ENCODE assay signal across 1 cellular context in the genomic region with DNA sequence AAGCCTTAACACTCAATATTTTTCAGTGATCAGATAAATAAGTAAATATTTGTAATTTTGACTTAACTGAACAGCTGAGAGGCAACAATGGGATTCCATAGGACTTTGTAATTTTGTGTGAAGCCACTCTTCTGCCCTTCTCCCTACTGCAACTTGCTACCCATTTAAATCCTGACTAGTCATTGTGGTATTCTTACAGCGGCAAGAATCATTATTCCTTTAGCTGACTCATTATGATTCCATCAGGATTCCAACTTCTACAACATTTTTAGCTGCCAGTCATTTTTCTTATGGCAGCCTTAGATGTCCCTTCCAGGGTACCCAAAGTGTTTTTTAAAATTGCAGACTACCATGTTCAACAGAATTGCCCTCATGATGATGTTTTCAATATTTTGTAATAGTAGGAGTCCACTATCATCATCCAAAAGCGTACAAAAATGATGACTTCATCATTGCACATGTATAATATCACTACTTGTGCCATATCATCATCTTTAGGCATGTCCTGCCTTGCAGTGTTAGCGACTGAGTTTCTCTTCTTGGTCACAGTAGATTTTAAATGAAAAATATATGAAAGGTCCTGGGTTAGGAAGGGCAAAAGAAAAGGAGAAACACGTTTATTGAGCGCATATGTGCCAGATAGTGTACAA.
A peak's percentile ranks its signal among the peaks of the same experiment; 100 is the strongest.
TF ChIP-seq lines count a peak whose summit lies in the region.

No MANE protein-coding gene starts in this region.

TF ChIP-seq in SK-N-SH, 30 proteins besides CTCF, POLR2A, EP300 and RAD21:
- TF ChIP-seq TEAD4 (IDR thresholded peaks at IDR 0.05; ENCODE audit: borderline replicate concordance, insufficient read depth) (no peak), POLR2AphosphoS5 (IDR thresholded peaks at IDR 0.05; ENCODE audit: low read depth, low read length) (peak; percentile 14; the same call in 1 of the 2 replicates), ELF1 (IDR thresholded peaks at IDR 0.05) (no peak), FOXM1 (IDR thresholded peaks at IDR 0.05; ENCODE audit: low read depth) (no peak), NFIC (IDR thresholded peaks at IDR 0.05; ENCODE audit: borderline replicate concordance) (0 out of 2 replicates have a peak, but pooled peaks have one; percentile 8), MEF2A (IDR thresholded peaks at IDR 0.05; ENCODE audit: borderline replicate concordance, low read depth) (no peak), TCF12 (IDR thresholded peaks at IDR 0.05) (peak; percentile 48; the same call in 1 of the 2 replicates), FOSL2 (IDR thresholded peaks at IDR 0.05; ENCODE audit: borderline replicate concordance, low read depth) (peak; percentile 88), TAF1 (IDR thresholded peaks at IDR 0.05; ENCODE audit: borderline replicate concordance, low read depth, low read length) (no peak), SIN3A (IDR thresholded peaks at IDR 0.05; ENCODE audit: borderline replicate concordance, low read depth, low read length) (no peak), EZH2phosphoT487 (IDR thresholded peaks at IDR 0.05; ENCODE audit: borderline replicate concordance, low read depth) (no peak), GABPA (IDR thresholded peaks at IDR 0.05; ENCODE audit: low read depth) (no peak), FOXJ3 (CRISPR knock-in tag; IDR thresholded peaks at IDR 0.05) (no peak), GATA2 (CRISPR knock-in tag; IDR thresholded peaks at IDR 0.05) (no peak), YY1 (IDR thresholded peaks at IDR 0.05; ENCODE audit: low read depth) (no peak), RFX5 (IDR thresholded peaks at IDR 0.05; ENCODE audit: low read length) (no peak), SMC3 (IDR thresholded peaks at IDR 0.05; ENCODE audit: low read depth, low read length) (no peak), JUND (IDR thresholded peaks at IDR 0.05) (peak; percentile 72)
- TF ChIP-seq, protein P1, sequence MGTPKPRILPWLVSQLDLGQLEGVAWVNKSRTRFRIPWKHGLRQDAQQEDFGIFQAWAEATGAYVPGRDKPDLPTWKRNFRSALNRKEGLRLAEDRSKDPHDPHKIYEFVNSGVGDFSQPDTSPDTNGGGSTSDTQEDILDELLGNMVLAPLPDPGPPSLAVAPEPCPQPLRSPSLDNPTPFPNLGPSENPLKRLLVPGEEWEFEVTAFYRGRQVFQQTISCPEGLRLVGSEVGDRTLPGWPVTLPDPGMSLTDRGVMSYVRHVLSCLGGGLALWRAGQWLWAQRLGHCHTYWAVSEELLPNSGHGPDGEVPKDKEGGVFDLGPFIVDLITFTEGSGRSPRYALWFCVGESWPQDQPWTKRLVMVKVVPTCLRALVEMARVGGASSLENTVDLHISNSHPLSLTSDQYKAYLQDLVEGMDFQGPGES (IDR thresholded peaks at IDR 0.05; ENCODE audit: low read depth, low read length): no peak
- TF ChIP-seq, protein P2, sequence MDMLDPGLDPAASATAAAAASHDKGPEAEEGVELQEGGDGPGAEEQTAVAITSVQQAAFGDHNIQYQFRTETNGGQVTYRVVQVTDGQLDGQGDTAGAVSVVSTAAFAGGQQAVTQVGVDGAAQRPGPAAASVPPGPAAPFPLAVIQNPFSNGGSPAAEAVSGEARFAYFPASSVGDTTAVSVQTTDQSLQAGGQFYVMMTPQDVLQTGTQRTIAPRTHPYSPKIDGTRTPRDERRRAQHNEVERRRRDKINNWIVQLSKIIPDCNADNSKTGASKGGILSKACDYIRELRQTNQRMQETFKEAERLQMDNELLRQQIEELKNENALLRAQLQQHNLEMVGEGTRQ (IDR thresholded peaks at IDR 0.05; ENCODE audit: borderline replicate concordance, low read depth, low read length): no peak
- TF ChIP-seq, protein P3, sequence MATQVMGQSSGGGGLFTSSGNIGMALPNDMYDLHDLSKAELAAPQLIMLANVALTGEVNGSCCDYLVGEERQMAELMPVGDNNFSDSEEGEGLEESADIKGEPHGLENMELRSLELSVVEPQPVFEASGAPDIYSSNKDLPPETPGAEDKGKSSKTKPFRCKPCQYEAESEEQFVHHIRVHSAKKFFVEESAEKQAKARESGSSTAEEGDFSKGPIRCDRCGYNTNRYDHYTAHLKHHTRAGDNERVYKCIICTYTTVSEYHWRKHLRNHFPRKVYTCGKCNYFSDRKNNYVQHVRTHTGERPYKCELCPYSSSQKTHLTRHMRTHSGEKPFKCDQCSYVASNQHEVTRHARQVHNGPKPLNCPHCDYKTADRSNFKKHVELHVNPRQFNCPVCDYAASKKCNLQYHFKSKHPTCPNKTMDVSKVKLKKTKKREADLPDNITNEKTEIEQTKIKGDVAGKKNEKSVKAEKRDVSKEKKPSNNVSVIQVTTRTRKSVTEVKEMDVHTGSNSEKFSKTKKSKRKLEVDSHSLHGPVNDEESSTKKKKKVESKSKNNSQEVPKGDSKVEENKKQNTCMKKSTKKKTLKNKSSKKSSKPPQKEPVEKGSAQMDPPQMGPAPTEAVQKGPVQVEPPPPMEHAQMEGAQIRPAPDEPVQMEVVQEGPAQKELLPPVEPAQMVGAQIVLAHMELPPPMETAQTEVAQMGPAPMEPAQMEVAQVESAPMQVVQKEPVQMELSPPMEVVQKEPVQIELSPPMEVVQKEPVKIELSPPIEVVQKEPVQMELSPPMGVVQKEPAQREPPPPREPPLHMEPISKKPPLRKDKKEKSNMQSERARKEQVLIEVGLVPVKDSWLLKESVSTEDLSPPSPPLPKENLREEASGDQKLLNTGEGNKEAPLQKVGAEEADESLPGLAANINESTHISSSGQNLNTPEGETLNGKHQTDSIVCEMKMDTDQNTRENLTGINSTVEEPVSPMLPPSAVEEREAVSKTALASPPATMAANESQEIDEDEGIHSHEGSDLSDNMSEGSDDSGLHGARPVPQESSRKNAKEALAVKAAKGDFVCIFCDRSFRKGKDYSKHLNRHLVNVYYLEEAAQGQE (IDR thresholded peaks at IDR 0.05; ENCODE audit: low read depth, low read length): no peak
- TF ChIP-seq, protein P4, sequence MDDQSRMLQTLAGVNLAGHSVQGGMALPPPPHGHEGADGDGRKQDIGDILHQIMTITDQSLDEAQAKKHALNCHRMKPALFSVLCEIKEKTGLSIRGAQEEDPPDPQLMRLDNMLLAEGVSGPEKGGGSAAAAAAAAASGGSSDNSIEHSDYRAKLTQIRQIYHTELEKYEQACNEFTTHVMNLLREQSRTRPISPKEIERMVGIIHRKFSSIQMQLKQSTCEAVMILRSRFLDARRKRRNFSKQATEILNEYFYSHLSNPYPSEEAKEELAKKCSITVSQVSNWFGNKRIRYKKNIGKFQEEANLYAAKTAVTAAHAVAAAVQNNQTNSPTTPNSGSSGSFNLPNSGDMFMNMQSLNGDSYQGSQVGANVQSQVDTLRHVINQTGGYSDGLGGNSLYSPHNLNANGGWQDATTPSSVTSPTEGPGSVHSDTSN (IDR thresholded peaks at IDR 0.05): peak; percentile 78
- TF ChIP-seq, protein P5, sequence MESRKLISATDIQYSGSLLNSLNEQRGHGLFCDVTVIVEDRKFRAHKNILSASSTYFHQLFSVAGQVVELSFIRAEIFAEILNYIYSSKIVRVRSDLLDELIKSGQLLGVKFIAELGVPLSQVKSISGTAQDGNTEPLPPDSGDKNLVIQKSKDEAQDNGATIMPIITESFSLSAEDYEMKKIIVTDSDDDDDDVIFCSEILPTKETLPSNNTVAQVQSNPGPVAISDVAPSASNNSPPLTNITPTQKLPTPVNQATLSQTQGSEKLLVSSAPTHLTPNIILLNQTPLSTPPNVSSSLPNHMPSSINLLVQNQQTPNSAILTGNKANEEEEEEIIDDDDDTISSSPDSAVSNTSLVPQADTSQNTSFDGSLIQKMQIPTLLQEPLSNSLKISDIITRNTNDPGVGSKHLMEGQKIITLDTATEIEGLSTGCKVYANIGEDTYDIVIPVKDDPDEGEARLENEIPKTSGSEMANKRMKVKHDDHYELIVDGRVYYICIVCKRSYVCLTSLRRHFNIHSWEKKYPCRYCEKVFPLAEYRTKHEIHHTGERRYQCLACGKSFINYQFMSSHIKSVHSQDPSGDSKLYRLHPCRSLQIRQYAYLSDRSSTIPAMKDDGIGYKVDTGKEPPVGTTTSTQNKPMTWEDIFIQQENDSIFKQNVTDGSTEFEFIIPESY (IDR thresholded peaks at IDR 0.05; ENCODE audit: borderline replicate concordance, low read depth): no peak
- TF ChIP-seq, protein P6, sequence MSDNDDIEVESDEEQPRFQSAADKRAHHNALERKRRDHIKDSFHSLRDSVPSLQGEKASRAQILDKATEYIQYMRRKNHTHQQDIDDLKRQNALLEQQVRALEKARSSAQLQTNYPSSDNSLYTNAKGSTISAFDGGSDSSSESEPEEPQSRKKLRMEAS (IDR thresholded peaks at IDR 0.05; ENCODE audit: low read depth): no peak
- TF ChIP-seq, protein P7, sequence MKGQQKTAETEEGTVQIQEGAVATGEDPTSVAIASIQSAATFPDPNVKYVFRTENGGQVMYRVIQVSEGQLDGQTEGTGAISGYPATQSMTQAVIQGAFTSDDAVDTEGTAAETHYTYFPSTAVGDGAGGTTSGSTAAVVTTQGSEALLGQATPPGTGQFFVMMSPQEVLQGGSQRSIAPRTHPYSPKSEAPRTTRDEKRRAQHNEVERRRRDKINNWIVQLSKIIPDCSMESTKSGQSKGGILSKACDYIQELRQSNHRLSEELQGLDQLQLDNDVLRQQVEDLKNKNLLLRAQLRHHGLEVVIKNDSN (IDR thresholded peaks at IDR 0.05; ENCODE audit: borderline replicate concordance, low read depth): no peak
